ENCODE assay signal across 8 cellular contexts in the genomic region with DNA sequence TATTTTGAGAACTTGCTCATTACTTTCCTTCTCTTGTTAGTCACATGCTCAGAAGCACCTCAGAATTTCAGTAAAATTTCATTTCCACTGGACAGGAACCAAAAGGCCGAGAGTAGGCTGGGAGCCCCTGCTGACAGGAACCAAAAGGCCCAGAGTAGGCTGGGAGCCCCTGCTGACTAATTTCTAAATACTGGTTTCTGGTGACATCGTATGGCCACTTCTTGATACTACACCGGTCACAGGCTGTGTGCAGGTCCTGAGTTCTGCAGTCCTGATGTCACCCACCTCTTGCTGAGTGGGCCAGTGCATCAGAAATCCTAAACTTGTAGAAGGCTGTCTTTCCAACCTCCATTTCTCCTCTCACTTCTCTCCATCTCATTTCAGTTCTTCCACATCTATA. TPM values are rescaled to one million over a fixed set of nuclear protein-coding genes. Genes with fewer than 3 reads are reported as not detected.
DNase-seq lines count a peak whose midpoint lies in the region; ATAC-seq and TF ChIP-seq lines count a peak whose summit lies in the region.

No MANE protein-coding gene starts in this region.

- peaks cover 25% of the 10 kb centered on the region for H3K27me3 Mint-ChIP-seq in activated CD8-positive, alpha-beta T cell treated with anti-CD3 and anti-CD28 coated beads for 36 hours

- H3K4me1 Mint-ChIP-seq in activated CD8-positive, alpha-beta T cell treated with anti-CD3 and anti-CD28 coated beads for 36 hours (ENCODE audit: low read depth), result no peaks in the 10 kb centered on the region

- no peak overlapping the region for H3K27ac Mint-ChIP-seq in activated CD8-positive, alpha-beta T cell treated with anti-CD3 and anti-CD28 coated beads for 36 hours

- H3K9me3 Mint-ChIP-seq in activated CD8-positive, alpha-beta T cell treated with anti-CD3 and anti-CD28 coated beads for 36 hours, result no peaks in the 10 kb centered on the region

- CTCF ChIA-PET in activated CD8-positive, alpha-beta T cell treated with anti-CD3 and anti-CD28 coated beads for 36 hours (lab: Charles Lee), result interaction anchor here (1.4 kb wide), 1 partner anchor 10 kb away, joined by 6 read pairs; no protein-coding TSS in a partner anchor

- H3K36me3 Mint-ChIP-seq in activated CD8-positive, alpha-beta T cell treated with anti-CD3 and anti-CD28 coated beads for 36 hours (ENCODE audit: low read depth), result no peaks in the 10 kb centered on the region

- intact Hi-C loops in activated CD8-positive, alpha-beta T cell treated with anti-CD3 and anti-CD28 coated beads for 36 hours (cut with micrococcal nuclease), result no loop called here

- POLR2A ChIA-PET in activated CD8-positive, alpha-beta T cell treated with anti-CD3 and anti-CD28 coated beads for 36 hours (lab: Charles Lee), result no interaction called here

- ATAC-seq in GM18868 (IDR thresholded peaks at IDR 0.05; ENCODE audit: unreplicated experiment) (peak; percentile 96), HG02973 (IDR thresholded peaks at IDR 0.05; ENCODE audit: unreplicated experiment) (peak; percentile 95)
- ATAC-seq in activated CD8-positive, alpha-beta T cell treated with anti-CD3 and anti-CD28 coated beads for 36 hours, result peak; percentile 87
- ATAC-seq in stimulated activated naive CD8-positive, alpha-beta T cell treated with anti-CD3 and anti-CD28 coated beads, Interleukin-15, Interleukin-2, amounts not matched to agents 100 U/mL and 50 U/mL, for 24 hours, result peak; percentile 78

- no peak overlapping the region for H3K4me3 Mint-ChIP-seq in activated CD8-positive, alpha-beta T cell treated with anti-CD3 and anti-CD28 coated beads for 36 hours

- peak; percentile 33 for DNase-seq in COLO829 (ENCODE audit: low spot score)
- DNase-seq in NCI-H2029 treated with DMSO at 0.1 percent for 48 hours (lab: John Stamatoyannopoulos, UW), result peak; percentile 1
- peak; percentile 42 for DNase-seq in activated CD8-positive, alpha-beta T cell treated with anti-CD3 and anti-CD28 coated beads for 36 hours
- peak; percentile 31 for DNase-seq in hepatic stellate cell (ENCODE audit: low spot score)
- DNase-seq in stimulated activated naive CD8-positive, alpha-beta T cell treated with anti-CD3 and anti-CD28 coated beads, Interleukin-15, Interleukin-2, amounts not matched to agents 100 U/mL and 50 U/mL, for 24 hours, result no peak
- DNase-seq in NCI-H128 (lab: John Stamatoyannopoulos, UW; ENCODE audit: unreplicated experiment), result no peak

- peak; percentile 61 for TF ChIP-seq CTCF in activated CD8-positive, alpha-beta T cell treated with anti-CD3 and anti-CD28 coated beads for 36 hours (IDR thresholded peaks at IDR 0.05)

RNA-seq across cellular contexts. Expression of a gene that starts 17.7 kb away (rescaled TPM):
- total RNA-seq in activated CD8-positive, alpha-beta T cell treated with anti-CD3 and anti-CD28 coated beads for 36 hours, result not detected

Comparison
In these comparisons a context has a peak if more than half of its experiments do, and no peak if none do; other contexts are left out.
1. DNase-seq: peak in COLO829 (single experiment), NCI-H2029 treated with DMSO at 0.1 percent for 48 hours (single experiment), activated CD8-positive, alpha-beta T cell treated with anti-CD3 and anti-CD28 coated beads for 36 hours (single experiment) and hepatic stellate cell (single experiment); none in stimulated activated naive CD8-positive, alpha-beta T cell treated with anti-CD3 and anti-CD28 coated beads, Interleukin-15, Interleukin-2, amounts not matched to agents 100 U/mL and 50 U/mL, for 24 hours (single experiment) and NCI-H128 (single experiment).
2. Peak in every context shown above with its lines, with median percentiles within 50 percentile points of each other: ATAC-seq.